1 cellular context compared by ENCODE assay signal in the genomic region with DNA sequence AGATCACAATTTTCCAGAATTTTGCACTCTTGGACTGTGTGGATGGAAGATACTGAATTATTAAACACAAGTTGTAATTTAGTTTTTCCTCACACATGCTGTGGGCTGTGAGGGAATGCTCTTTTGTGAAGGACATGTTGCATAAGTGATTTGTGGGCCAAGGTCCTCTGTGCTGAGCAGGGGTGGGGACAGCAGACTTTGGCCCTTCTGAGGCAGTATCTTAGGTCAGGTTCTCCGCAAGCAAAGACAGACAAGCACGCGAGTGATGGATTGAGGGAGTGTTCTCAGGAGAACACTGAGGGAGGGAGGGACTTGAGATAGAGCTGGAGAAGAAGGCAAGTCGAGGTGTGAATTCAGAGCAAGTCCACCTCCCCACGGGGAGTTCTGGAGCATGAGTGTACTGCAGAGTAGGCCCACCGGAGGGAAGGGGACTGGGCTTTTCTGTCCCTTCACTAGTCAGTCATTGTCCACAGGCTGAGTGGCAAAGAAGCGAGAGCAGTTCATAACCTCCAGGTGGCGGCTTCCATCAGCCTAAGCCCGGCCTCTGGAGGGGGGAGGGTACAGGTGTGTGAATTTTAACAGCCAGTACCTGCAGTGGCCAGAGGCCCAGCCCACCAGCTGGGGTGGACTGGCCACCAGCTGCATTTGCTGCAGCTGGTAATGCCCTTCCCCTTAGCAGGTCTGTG.
A peak's percentile ranks its signal among the peaks of the same experiment; 100 is the strongest.
TF ChIP-seq lines count a peak whose summit lies in the region.

No MANE protein-coding gene starts in this region.

TF ChIP-seq in HepG2, 621 proteins besides CTCF, POLR2A, EP300 and RAD21 (continued from another document and continues in another):
- TF ChIP-seq, protein P1, sequence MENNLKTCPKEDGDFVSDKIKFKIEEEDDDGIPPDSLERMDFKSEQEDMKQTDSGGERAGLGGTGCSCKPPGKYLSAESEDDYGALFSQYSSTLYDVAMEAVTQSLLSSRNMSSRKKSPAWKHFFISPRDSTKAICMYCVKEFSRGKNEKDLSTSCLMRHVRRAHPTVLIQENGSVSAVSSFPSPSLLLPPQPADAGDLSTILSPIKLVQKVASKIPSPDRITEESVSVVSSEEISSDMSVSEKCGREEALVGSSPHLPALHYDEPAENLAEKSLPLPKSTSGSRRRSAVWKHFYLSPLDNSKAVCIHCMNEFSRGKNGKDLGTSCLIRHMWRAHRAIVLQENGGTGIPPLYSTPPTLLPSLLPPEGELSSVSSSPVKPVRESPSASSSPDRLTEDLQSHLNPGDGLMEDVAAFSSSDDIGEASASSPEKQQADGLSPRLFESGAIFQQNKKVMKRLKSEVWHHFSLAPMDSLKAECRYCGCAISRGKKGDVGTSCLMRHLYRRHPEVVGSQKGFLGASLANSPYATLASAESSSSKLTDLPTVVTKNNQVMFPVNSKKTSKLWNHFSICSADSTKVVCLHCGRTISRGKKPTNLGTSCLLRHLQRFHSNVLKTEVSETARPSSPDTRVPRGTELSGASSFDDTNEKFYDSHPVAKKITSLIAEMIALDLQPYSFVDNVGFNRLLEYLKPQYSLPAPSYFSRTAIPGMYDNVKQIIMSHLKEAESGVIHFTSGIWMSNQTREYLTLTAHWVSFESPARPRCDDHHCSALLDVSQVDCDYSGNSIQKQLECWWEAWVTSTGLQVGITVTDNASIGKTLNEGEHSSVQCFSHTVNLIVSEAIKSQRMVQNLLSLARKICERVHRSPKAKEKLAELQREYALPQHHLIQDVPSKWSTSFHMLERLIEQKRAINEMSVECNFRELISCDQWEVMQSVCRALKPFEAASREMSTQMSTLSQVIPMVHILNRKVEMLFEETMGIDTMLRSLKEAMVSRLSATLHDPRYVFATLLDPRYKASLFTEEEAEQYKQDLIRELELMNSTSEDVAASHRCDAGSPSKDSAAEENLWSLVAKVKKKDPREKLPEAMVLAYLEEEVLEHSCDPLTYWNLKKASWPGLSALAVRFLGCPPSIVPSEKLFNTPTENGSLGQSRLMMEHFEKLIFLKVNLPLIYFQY (CRISPR knock-in tag; IDR thresholded peaks at IDR 0.05; ENCODE audit: borderline replicate concordance): no peak
- TF ChIP-seq, protein P2, sequence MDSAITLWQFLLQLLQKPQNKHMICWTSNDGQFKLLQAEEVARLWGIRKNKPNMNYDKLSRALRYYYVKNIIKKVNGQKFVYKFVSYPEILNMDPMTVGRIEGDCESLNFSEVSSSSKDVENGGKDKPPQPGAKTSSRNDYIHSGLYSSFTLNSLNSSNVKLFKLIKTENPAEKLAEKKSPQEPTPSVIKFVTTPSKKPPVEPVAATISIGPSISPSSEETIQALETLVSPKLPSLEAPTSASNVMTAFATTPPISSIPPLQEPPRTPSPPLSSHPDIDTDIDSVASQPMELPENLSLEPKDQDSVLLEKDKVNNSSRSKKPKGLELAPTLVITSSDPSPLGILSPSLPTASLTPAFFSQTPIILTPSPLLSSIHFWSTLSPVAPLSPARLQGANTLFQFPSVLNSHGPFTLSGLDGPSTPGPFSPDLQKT (CRISPR knock-in tag; IDR thresholded peaks at IDR 0.05; ENCODE audit: borderline replicate concordance): no peak
- TF ChIP-seq, protein P3, sequence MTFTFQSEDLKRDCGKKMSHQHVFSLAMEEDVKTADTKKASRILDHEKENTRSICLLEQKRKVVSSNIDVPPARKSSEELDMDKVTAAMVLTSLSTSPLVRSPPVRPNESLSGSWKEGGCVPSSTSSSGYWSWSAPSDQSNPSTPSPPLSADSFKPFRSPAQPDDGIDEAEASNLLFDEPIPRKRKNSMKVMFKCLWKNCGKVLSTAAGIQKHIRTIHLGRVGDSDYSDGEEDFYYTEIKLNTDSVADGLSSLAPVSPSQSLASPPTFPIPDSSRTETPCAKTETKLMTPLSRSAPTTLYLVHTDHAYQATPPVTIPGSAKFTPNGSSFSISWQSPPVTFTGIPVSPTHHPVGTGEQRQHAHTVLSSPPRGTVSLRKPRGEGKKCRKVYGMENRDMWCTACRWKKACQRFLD (CRISPR knock-in tag; IDR thresholded peaks at IDR 0.05; ENCODE audit: borderline replicate concordance): no peak
- TF ChIP-seq, protein P4, sequence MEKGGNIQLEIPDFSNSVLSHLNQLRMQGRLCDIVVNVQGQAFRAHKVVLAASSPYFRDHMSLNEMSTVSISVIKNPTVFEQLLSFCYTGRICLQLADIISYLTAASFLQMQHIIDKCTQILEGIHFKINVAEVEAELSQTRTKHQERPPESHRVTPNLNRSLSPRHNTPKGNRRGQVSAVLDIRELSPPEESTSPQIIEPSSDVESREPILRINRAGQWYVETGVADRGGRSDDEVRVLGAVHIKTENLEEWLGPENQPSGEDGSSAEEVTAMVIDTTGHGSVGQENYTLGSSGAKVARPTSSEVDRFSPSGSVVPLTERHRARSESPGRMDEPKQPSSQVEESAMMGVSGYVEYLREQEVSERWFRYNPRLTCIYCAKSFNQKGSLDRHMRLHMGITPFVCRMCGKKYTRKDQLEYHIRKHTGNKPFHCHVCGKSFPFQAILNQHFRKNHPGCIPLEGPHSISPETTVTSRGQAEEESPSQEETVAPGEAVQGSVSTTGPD (CRISPR knock-in tag; IDR thresholded peaks at IDR 0.05): no peak
- TF ChIP-seq HIVEP1 (CRISPR knock-in tag; IDR thresholded peaks at IDR 0.05) (no peak), HOXA5 (CRISPR knock-in tag; IDR thresholded peaks at IDR 0.05) (no peak), ZNF138 (CRISPR knock-in tag; IDR thresholded peaks at IDR 0.05; ENCODE audit: low read depth) (no peak), STAT5B (CRISPR knock-in tag; IDR thresholded peaks at IDR 0.05) (no peak), ZNF235 (CRISPR knock-in tag; IDR thresholded peaks at IDR 0.05; ENCODE audit: borderline replicate concordance) (no peak), NAIF1 (CRISPR knock-in tag; IDR thresholded peaks at IDR 0.05; ENCODE audit: borderline replicate concordance) (no peak), ZNF160 (CRISPR knock-in tag; IDR thresholded peaks at IDR 0.05) (no peak), JARID2 (CRISPR knock-in tag; IDR thresholded peaks at IDR 0.05; ENCODE audit: insufficient replicate concordance) (no peak), JUN (CRISPR knock-in tag; IDR thresholded peaks at IDR 0.05) (no peak), PHF5A (CRISPR knock-in tag; IDR thresholded peaks at IDR 0.05; ENCODE audit: low read depth, unreplicated experiment) (no peak), SMARCE1 (IDR thresholded peaks at IDR 0.05; ENCODE audit: borderline replicate concordance) (no peak), SMAD1 (CRISPR knock-in tag; IDR thresholded peaks at IDR 0.05; ENCODE audit: borderline replicate concordance, low read depth) (no peak), SAP130 (CRISPR knock-in tag; IDR thresholded peaks at IDR 0.05; ENCODE audit: low read depth) (peak; percentile 27; the same call in 1 of the 2 replicates), MED13 (CRISPR knock-in tag; IDR thresholded peaks at IDR 0.05) (no peak), SIX4 (CRISPR knock-in tag; IDR thresholded peaks at IDR 0.05) (no peak)
- TF ChIP-seq, protein P5, sequence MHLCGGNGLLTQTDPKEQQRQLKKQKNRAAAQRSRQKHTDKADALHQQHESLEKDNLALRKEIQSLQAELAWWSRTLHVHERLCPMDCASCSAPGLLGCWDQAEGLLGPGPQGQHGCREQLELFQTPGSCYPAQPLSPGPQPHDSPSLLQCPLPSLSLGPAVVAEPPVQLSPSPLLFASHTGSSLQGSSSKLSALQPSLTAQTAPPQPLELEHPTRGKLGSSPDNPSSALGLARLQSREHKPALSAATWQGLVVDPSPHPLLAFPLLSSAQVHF (CRISPR knock-in tag; IDR thresholded peaks at IDR 0.05): no peak
- TF ChIP-seq, protein P6, sequence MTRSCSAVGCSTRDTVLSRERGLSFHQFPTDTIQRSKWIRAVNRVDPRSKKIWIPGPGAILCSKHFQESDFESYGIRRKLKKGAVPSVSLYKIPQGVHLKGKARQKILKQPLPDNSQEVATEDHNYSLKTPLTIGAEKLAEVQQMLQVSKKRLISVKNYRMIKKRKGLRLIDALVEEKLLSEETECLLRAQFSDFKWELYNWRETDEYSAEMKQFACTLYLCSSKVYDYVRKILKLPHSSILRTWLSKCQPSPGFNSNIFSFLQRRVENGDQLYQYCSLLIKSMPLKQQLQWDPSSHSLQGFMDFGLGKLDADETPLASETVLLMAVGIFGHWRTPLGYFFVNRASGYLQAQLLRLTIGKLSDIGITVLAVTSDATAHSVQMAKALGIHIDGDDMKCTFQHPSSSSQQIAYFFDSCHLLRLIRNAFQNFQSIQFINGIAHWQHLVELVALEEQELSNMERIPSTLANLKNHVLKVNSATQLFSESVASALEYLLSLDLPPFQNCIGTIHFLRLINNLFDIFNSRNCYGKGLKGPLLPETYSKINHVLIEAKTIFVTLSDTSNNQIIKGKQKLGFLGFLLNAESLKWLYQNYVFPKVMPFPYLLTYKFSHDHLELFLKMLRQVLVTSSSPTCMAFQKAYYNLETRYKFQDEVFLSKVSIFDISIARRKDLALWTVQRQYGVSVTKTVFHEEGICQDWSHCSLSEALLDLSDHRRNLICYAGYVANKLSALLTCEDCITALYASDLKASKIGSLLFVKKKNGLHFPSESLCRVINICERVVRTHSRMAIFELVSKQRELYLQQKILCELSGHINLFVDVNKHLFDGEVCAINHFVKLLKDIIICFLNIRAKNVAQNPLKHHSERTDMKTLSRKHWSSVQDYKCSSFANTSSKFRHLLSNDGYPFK (CRISPR knock-in tag; IDR thresholded peaks at IDR 0.05; ENCODE audit: borderline replicate concordance): no peak
- TF ChIP-seq, protein P7, sequence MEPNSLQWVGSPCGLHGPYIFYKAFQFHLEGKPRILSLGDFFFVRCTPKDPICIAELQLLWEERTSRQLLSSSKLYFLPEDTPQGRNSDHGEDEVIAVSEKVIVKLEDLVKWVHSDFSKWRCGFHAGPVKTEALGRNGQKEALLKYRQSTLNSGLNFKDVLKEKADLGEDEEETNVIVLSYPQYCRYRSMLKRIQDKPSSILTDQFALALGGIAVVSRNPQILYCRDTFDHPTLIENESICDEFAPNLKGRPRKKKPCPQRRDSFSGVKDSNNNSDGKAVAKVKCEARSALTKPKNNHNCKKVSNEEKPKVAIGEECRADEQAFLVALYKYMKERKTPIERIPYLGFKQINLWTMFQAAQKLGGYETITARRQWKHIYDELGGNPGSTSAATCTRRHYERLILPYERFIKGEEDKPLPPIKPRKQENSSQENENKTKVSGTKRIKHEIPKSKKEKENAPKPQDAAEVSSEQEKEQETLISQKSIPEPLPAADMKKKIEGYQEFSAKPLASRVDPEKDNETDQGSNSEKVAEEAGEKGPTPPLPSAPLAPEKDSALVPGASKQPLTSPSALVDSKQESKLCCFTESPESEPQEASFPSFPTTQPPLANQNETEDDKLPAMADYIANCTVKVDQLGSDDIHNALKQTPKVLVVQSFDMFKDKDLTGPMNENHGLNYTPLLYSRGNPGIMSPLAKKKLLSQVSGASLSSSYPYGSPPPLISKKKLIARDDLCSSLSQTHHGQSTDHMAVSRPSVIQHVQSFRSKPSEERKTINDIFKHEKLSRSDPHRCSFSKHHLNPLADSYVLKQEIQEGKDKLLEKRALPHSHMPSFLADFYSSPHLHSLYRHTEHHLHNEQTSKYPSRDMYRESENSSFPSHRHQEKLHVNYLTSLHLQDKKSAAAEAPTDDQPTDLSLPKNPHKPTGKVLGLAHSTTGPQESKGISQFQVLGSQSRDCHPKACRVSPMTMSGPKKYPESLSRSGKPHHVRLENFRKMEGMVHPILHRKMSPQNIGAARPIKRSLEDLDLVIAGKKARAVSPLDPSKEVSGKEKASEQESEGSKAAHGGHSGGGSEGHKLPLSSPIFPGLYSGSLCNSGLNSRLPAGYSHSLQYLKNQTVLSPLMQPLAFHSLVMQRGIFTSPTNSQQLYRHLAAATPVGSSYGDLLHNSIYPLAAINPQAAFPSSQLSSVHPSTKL (CRISPR knock-in tag; IDR thresholded peaks at IDR 0.05): peak; percentile 78
- TF ChIP-seq, protein P8, sequence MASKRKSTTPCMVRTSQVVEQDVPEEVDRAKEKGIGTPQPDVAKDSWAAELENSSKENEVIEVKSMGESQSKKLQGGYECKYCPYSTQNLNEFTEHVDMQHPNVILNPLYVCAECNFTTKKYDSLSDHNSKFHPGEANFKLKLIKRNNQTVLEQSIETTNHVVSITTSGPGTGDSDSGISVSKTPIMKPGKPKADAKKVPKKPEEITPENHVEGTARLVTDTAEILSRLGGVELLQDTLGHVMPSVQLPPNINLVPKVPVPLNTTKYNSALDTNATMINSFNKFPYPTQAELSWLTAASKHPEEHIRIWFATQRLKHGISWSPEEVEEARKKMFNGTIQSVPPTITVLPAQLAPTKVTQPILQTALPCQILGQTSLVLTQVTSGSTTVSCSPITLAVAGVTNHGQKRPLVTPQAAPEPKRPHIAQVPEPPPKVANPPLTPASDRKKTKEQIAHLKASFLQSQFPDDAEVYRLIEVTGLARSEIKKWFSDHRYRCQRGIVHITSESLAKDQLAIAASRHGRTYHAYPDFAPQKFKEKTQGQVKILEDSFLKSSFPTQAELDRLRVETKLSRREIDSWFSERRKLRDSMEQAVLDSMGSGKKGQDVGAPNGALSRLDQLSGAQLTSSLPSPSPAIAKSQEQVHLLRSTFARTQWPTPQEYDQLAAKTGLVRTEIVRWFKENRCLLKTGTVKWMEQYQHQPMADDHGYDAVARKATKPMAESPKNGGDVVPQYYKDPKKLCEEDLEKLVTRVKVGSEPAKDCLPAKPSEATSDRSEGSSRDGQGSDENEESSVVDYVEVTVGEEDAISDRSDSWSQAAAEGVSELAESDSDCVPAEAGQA (IDR thresholded peaks at IDR 0.05; ENCODE audit: low read depth): no peak
- TF ChIP-seq, protein P8 (CRISPR knock-in tag; IDR thresholded peaks at IDR 0.05; ENCODE audit: borderline replicate concordance): no peak
- TF ChIP-seq, protein P9, sequence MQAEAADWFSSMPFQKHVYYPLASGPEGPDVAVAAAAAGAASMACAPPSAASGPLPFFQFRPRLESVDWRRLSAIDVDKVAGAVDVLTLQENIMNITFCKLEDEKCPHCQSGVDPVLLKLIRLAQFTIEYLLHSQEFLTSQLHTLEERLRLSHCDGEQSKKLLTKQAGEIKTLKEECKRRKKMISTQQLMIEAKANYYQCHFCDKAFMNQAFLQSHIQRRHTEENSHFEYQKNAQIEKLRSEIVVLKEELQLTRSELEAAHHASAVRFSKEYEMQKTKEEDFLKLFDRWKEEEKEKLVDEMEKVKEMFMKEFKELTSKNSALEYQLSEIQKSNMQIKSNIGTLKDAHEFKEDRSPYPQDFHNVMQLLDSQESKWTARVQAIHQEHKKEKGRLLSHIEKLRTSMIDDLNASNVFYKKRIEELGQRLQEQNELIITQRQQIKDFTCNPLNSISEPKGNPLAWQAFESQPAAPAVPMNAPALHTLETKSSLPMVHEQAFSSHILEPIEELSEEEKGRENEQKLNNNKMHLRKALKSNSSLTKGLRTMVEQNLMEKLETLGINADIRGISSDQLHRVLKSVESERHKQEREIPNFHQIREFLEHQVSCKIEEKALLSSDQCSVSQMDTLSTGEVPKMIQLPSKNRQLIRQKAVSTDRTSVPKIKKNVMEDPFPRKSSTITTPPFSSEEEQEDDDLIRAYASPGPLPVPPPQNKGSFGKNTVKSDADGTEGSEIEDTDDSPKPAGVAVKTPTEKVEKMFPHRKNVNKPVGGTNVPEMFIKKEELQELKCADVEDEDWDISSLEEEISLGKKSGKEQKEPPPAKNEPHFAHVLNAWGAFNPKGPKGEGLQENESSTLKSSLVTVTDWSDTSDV (CRISPR knock-in tag; IDR thresholded peaks at IDR 0.05): no peak
